8 cellular contexts compared by ENCODE assay signal in the genomic region with DNA sequence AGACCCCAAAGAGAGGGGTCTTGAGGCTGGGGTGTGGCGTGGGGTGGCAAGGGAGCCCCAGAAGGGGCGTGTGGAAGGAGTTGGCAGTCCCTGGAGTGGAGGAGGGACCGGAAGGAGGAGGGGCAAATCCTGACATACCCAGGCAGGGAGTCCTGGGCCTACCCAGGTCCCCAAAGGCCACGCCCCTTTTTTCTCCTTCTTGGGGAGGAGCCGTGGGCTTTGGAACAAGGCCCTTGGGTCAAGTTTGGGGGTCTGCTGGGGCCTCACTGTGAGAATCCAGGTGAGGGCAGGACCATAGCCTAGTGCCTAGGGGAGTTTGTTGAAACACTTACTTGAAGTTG. TPM values are rescaled to one million over a fixed set of nuclear protein-coding genes. Genes with fewer than 3 reads are reported as not detected.
DNase-seq lines count a peak whose midpoint lies in the region; ATAC-seq and TF ChIP-seq lines count a peak whose summit lies in the region.

No MANE protein-coding gene starts in this region.

- no peak for DNase-seq in activated naive CD8-positive, alpha-beta T cell treated with anti-CD3 and anti-CD28 coated beads for 36 hours
- DNase-seq in central memory CD8-positive, alpha-beta T cell (ENCODE audit: low spot score in 2 of 2): no peak
- no peak for DNase-seq in vagina (ENCODE audit: extremely low spot score in 2 of 2)
- no peak for DNase-seq in OCI-LY7 (ENCODE audit: low spot score)

- no peak overlapping the region for H2AFZ ChIP-seq in OCI-LY7 (ENCODE audit: low read length)

- H3K4me1 ChIP-seq in mesodermal cell (ENCODE audit: control insufficient read depth, insufficient read depth, low read length, poor library complexity, severe bottlenecking): peaks cover 49% of the 10 kb centered on the region
- H3K4me1 ChIP-seq in vagina: peaks cover 70% of the 10 kb centered on the region
- peaks cover 47% of the 10 kb centered on the region for H3K4me1 ChIP-seq in OCI-LY7 (ENCODE audit: insufficient read depth, low read length, poor library complexity, severe bottlenecking)

- no peaks in the 10 kb centered on the region for H3K9me2 ChIP-seq in OCI-LY7 (ENCODE audit: insufficient read depth, low read length)

- CTCF ChIA-PET in OCI-LY7 (lab: Charles Lee; ENCODE audit: unreplicated experiment): no interaction called here

- H3K27ac Mint-ChIP-seq in activated naive CD8-positive, alpha-beta T cell: no peak overlapping the region
- H3K27ac Mint-ChIP-seq in activated naive CD8-positive, alpha-beta T cell treated with anti-CD3 and anti-CD28 coated beads for 36 hours: no peak overlapping the region
- H3K27ac Mint-ChIP-seq in central memory CD8-positive, alpha-beta T cell (ENCODE audit: low read depth): no peak overlapping the region

- peaks cover 34% of the 10 kb centered on the region for H3K4me1 Mint-ChIP-seq in activated naive CD8-positive, alpha-beta T cell (ENCODE audit: low read depth)
- H3K4me1 Mint-ChIP-seq in activated naive CD8-positive, alpha-beta T cell treated with anti-CD3 and anti-CD28 coated beads for 36 hours: peaks cover 35% of the 10 kb centered on the region
- H3K4me1 Mint-ChIP-seq in central memory CD8-positive, alpha-beta T cell: peaks cover 43% of the 10 kb centered on the region

- POLR2A ChIA-PET in OCI-LY7 (lab: Charles Lee): no interaction called here

- peaks cover 3% of the 10 kb centered on the region; the same call in 1 of the 2 replicates for H4K20me1 ChIP-seq in OCI-LY7 (ENCODE audit: insufficient read depth, low read length)

- intact Hi-C loops in vagina (cut with DNase I) (loop anchor here (2.0 to 5.0 kb wide), 2 partner anchors 53 to 707 kb away; partner anchors contain the start of gene GALNTL5), OCI-LY7 (cut with micrococcal nuclease; ENCODE audit: unreplicated experiment) (no loop called here)

- whole genome bisulfite sequencing in mesodermal cell (ENCODE audit: insufficient coverage in 2 of 2), 2 experiments: 20 to 28% methylated on average over 2 to 5 of the region's 5 CpGs

- H3K4me3 Mint-ChIP-seq in activated naive CD8-positive, alpha-beta T cell: peak overlapping the region; percentile 65
- H3K4me3 Mint-ChIP-seq in activated naive CD8-positive, alpha-beta T cell treated with anti-CD3 and anti-CD28 coated beads for 36 hours: no peak overlapping the region
- H3K4me3 Mint-ChIP-seq in central memory CD8-positive, alpha-beta T cell: peak overlapping the region; percentile 56

- no peaks in the 10 kb centered on the region for H3K36me3 Mint-ChIP-seq in activated naive CD8-positive, alpha-beta T cell
- no peaks in the 10 kb centered on the region for H3K36me3 Mint-ChIP-seq in activated naive CD8-positive, alpha-beta T cell treated with anti-CD3 and anti-CD28 coated beads for 36 hours
- H3K36me3 Mint-ChIP-seq in central memory CD8-positive, alpha-beta T cell (ENCODE audit: insufficient read depth): peaks cover 8% of the 10 kb centered on the region

- H3K27ac ChIP-seq in mesodermal cell (ENCODE audit: low read depth, low read length, severe bottlenecking): peak overlapping the region; percentile 92
- peak overlapping the region; percentile 94 for H3K27ac ChIP-seq in vagina
- no peak overlapping the region for H3K27ac ChIP-seq in OCI-LY7 (ENCODE audit: low read depth, low read length, poor library complexity, severe bottlenecking)

- H3K79me2 ChIP-seq in OCI-LY7 (ENCODE audit: insufficient read depth, low read depth, low read length): no peaks in the 10 kb centered on the region

- no peak overlapping the region for H3K4me2 ChIP-seq in OCI-LY7 (ENCODE audit: low read length)

- H3K36me3 ChIP-seq in mesodermal cell (ENCODE audit: control insufficient read depth, insufficient read depth, low read length) (no peaks in the 10 kb centered on the region), vagina (no peaks in the 10 kb centered on the region), OCI-LY7 (ENCODE audit: insufficient read depth, low read length) (no peaks in the 10 kb centered on the region)

- ATAC-seq in central memory CD8-positive, alpha-beta T cell (replicated peaks; ENCODE audit: extremely low read depth, poor library complexity, severe bottlenecking): no peak
- ATAC-seq in HG03280 (IDR thresholded peaks at IDR 0.05; ENCODE audit: unreplicated experiment) (no peak), GM19324 (IDR thresholded peaks at IDR 0.05; ENCODE audit: low FRiP score, unreplicated experiment) (no peak)

- no peaks in the 10 kb centered on the region for H3K27me3 Mint-ChIP-seq in activated naive CD8-positive, alpha-beta T cell
- peaks cover 46% of the 10 kb centered on the region for H3K27me3 Mint-ChIP-seq in activated naive CD8-positive, alpha-beta T cell treated with anti-CD3 and anti-CD28 coated beads for 36 hours
- H3K27me3 Mint-ChIP-seq in central memory CD8-positive, alpha-beta T cell: peaks cover 83% of the 10 kb centered on the region

- no peaks in the 10 kb centered on the region for H3K27me3 ChIP-seq in vagina

- TF ChIP-seq CTCF in vagina (IDR thresholded peaks at IDR 0.05) (no peak), OCI-LY7 (conservative IDR thresholded peaks at IDR 0.05; ENCODE audit: low read length) (no peak)

- BruUV-seq in OCI-LY7 (replicated peaks; lab: Mats Ljungman, UMichigan): no TSS peak

- TF ChIP-seq POLR2A in vagina (IDR thresholded peaks at IDR 0.05): no peak

- no peaks in the 10 kb centered on the region for H3K9me3 Mint-ChIP-seq in activated naive CD8-positive, alpha-beta T cell (ENCODE audit: low read depth)
- no peaks in the 10 kb centered on the region for H3K9me3 Mint-ChIP-seq in activated naive CD8-positive, alpha-beta T cell treated with anti-CD3 and anti-CD28 coated beads for 36 hours
- H3K9me3 Mint-ChIP-seq in central memory CD8-positive, alpha-beta T cell: no peaks in the 10 kb centered on the region

- H3K9me3 ChIP-seq in mesodermal cell (ENCODE audit: control insufficient read depth, low read length) (no peaks in the 10 kb centered on the region), vagina (no peaks in the 10 kb centered on the region), OCI-LY7 (ENCODE audit: low read length) (no peaks in the 10 kb centered on the region)

- H3K4me3 ChIP-seq in mesodermal cell (ENCODE audit: extremely low read depth, insufficient read depth, low read length, poor library complexity, severe bottlenecking) (peak overlapping the region; percentile 56), vagina (peak overlapping the region; percentile 56 to 64), OCI-LY7 (ENCODE audit: low read depth, low read length, poor library complexity, severe bottlenecking) (no peak overlapping the region)

RNA-seq across cellular contexts. Expression of gene SMARCD3, which starts 1.2 kb away (rescaled TPM):
- total RNA-seq in activated naive CD8-positive, alpha-beta T cell treated with anti-CD3 and anti-CD28 coated beads for 36 hours: 1 to 10 TPM; 4.1 to 4.3 TPM
- 27.6 TPM for polyA plus RNA-seq in mesodermal cell (2013, experiment 1 of 2)
- polyA plus RNA-seq in mesodermal cell (2013, experiment 2 of 2): 24.5 TPM
- 39.8 TPM for total RNA-seq in vagina
- total RNA-seq in OCI-LY7 (2014; rRNA removed; shearing (Covaris generic)): 1.5 and 2.5 TPM in 2 replicates
- 1.5 and 1.9 TPM in 2 replicates for total RNA-seq in OCI-LY7 (2022)

RNA-seq across cellular contexts. Expression of gene CHPF2, which starts 17.4 kb away (rescaled TPM):
- 10 to 100 TPM; 24.5 to 25.1 TPM for total RNA-seq in activated naive CD8-positive, alpha-beta T cell treated with anti-CD3 and anti-CD28 coated beads for 36 hours
- 32.9 TPM for polyA plus RNA-seq in mesodermal cell (2013, experiment 1 of 2)
- polyA plus RNA-seq in mesodermal cell (2013, experiment 2 of 2): 31.6 TPM
- total RNA-seq in vagina (28.0 TPM), OCI-LY7 (2022) (29.8 and 34.2 TPM in 2 replicates)
- total RNA-seq in OCI-LY7 (2014; rRNA removed; shearing (Covaris generic)): 19.8 and 27.0 TPM in 2 replicates

RNA-seq across cellular contexts. Expression of gene ABCF2, which starts 22.7 kb away (rescaled TPM):
- 10 to 100 TPM; 85.2 to 87.5 TPM for total RNA-seq in activated naive CD8-positive, alpha-beta T cell treated with anti-CD3 and anti-CD28 coated beads for 36 hours
- 38.7 TPM for polyA plus RNA-seq in mesodermal cell (2013, experiment 1 of 2)
- polyA plus RNA-seq in mesodermal cell (2013, experiment 2 of 2): 33.6 TPM
- total RNA-seq in vagina (25.3 TPM), OCI-LY7 (2022) (28.6 and 44.9 TPM in 2 replicates)
- total RNA-seq in OCI-LY7 (2014; rRNA removed; shearing (Covaris generic)): 30.7 and 31.8 TPM in 2 replicates

RNA-seq across cellular contexts. Expression of gene H2BK1, which starts 39.4 kb away (rescaled TPM):
- total RNA-seq in activated naive CD8-positive, alpha-beta T cell treated with anti-CD3 and anti-CD28 coated beads for 36 hours: not detected
- polyA plus RNA-seq in mesodermal cell (2013, experiment 1 of 2): not detected
- polyA plus RNA-seq in mesodermal cell (2013, experiment 2 of 2): not detected
- total RNA-seq in vagina: not detected
- total RNA-seq in OCI-LY7 (2014; rRNA removed; shearing (Covaris generic)): 1.3 TPM in 1 of 2 replicates, not detected in the other
- not detected in 2 replicates for total RNA-seq in OCI-LY7 (2022)
